Comparison of ENCODE assay signal across 8 cellular contexts in the genomic region with DNA sequence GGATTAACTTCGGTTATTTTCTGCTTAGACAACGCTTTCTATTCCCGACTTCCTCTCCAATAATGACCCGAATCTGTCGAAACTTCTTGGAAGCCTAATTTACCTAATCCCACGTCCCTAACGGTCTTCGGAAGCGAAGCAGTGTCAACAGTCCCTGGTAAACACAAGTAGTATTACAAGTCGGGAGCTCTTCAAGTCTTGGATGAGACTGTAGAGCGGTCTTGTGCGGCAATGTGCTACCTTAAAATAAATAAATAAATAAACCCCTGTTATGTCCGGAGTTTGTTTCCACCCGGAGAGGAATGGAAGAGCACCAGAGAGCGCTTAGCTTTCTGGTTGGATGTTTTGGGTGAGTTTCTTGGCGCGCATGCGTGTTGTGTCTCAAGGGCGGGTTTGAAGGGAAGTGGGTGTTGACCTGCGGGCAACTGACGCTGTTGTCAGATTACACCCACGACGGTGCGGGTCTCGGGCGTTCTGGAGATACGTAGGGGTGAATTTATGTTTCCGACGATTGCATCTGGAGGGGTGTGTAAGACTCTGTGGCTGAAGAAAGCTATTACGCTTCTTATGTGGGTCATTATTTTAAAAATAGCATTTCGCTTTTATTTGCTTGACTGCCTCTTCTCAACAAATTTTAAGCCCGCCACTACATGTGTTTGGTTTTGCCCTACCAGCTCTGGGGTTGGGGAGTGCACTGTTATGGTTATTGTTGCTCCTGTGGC. TPM values are rescaled to one million over a fixed set of nuclear protein-coding genes. Genes with fewer than 3 reads are reported as not detected.
DNase-seq lines count a peak whose midpoint lies in the region; ATAC-seq and TF ChIP-seq lines count a peak whose summit lies in the region.

A gene (plus strand): TSS at position 431 of the 722 bp plus-strand sequence. CDS start 546 bp downstream, outside the sequence.
A gene with protein sequence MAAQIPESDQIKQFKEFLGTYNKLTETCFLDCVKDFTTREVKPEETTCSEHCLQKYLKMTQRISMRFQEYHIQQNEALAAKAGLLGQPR (minus strand): TSS at position 243 of the 722 bp plus-strand sequence. CDS start 15,586 bp downstream, outside the sequence.

- under 1% methylated on average over 32 of the region's 32 CpGs for WGBS in liver

- TF ChIP-seq CTCF in CD14-positive monocyte (IDR thresholded peaks at IDR 0.05) (no peak), dorsolateral prefrontal cortex (IDR thresholded peaks at IDR 0.05 in 54 of 56, conservative IDR thresholded peaks at IDR 0.05 in 2 of 56; ENCODE audit: low read depth in 1 of 56, partially characterized antibody in 56 of 56) (peak in 21 of 56 donors; percentile 4 to 45 (median 15)), liver (IDR thresholded peaks at IDR 0.05; ENCODE audit: low read depth, low read length, missing input control) (no peak)

- H3K4me3 Mint-ChIP-seq in CD14-positive monocyte = peak within 1 kb of the TSS; percentile 87 to 96

- H3K36me3 Mint-ChIP-seq in CD14-positive monocyte = peaks cover 17 to 18% of the 10 kb centered on the region in 2 donors

- intact Hi-C loops in CD14-positive monocyte (cut with micrococcal nuclease) = loop anchor here (10.0 kb wide), 2 partner anchors 133 to 183 kb away; a partner anchor contains a TSS
- intact Hi-C loops in dorsolateral prefrontal cortex (cut with DNase I) = loop anchor here (2.0 to 5.0 kb wide), 2 partner anchors 129 to 185 kb away; a partner anchor contains a TSS

- H3K27me3 ChIP-seq in dorsolateral prefrontal cortex (no peaks in the 10 kb centered on the region), liver (ENCODE audit: control insufficient read depth in 4 of 4, insufficient read depth in 4 of 4, low read length in 3 of 4) (no peaks in the 10 kb centered on the region)

- H3K4me1 ChIP-seq in liver (ENCODE audit: control insufficient read depth in 4 of 4, insufficient read depth in 4 of 4, low read length in 3 of 4) = peaks cover 3 to 21% (median 14%) of the 10 kb centered on the region in 4 donors

- peak within 1 kb of the TSS; percentile 95 to 99 (median 98) for H3K27ac Mint-ChIP-seq in CD14-positive monocyte

- no peaks in the 10 kb centered on the region for H3K27me3 Mint-ChIP-seq in CD14-positive monocyte (ENCODE audit: low read depth in 3 of 3)

- H3K9me3 Mint-ChIP-seq in CD14-positive monocyte = no peaks in the 10 kb centered on the region

- peak; percentile 87 for ATAC-seq in GM19397 (IDR thresholded peaks at IDR 0.05; ENCODE audit: unreplicated experiment)
- peak; percentile 82 for ATAC-seq in HG03571 (IDR thresholded peaks at IDR 0.05; ENCODE audit: unreplicated experiment)

- H3K4me3 ChIP-seq in dorsolateral prefrontal cortex = peak within 1 kb of the TSS; percentile 62 to 99 (median 88)
- H3K4me3 ChIP-seq in liver (ENCODE audit: low read depth in 1 of 3, low read length in 3 of 3) = peak within 1 kb of the TSS; percentile 67 to 100 (median 96)

- H3K27ac ChIP-seq in dorsolateral prefrontal cortex = peak within 1 kb of the TSS; percentile 66 to 99 (median 96)
- peak within 1 kb of the TSS; percentile 87 to 97 for H3K27ac ChIP-seq in liver (ENCODE audit: low read depth in 1 of 2, low read length in 2 of 2)

- H3K4me1 Mint-ChIP-seq in CD14-positive monocyte = peaks cover 16% of the 10 kb centered on the region

- TF ChIP-seq RAD21 in liver (IDR thresholded peaks at IDR 0.05) = peak in 1 of 2 donors; percentile 11

- H3K9me3 ChIP-seq in liver (ENCODE audit: control insufficient read depth in 4 of 4, low read length in 3 of 4) = no peaks in the 10 kb centered on the region

- H3K36me3 ChIP-seq in liver (ENCODE audit: control insufficient read depth in 4 of 4, insufficient read depth in 3 of 4, low read depth in 1 of 4, low read length in 3 of 4) = peaks cover 0 to 9% (median 2%) of the 10 kb centered on the region in 4 donors

- peak within 1 kb of the TSS; percentile 79 to 100 for H3K9ac ChIP-seq in liver (ENCODE audit: low read depth in 1 of 2, low read length in 2 of 2)

- peak; percentile 98 for DNase-seq in CD14-positive monocyte (ENCODE audit: low spot score)
- DNase-seq in NCI-H82 (lab: John Stamatoyannopoulos, UW) = peak; percentile 99
- peak; percentile 94 to 96 for DNase-seq in activated CD4-positive, alpha-beta T cell treated with anti-CD3 and anti-CD28 coated beads, Interleukin-2, amount 50 U/mL, for 48 hours
- DNase-seq in dorsolateral prefrontal cortex = peak; percentile 83 to 94 (median 92)
- peak; percentile 97 for DNase-seq in stimulated activated CD4-positive, alpha-beta T cell treated with anti-CD3 and anti-CD28 coated beads, Interleukin-4, amount 100 ng/mL, for 24 hours

TF ChIP-seq in liver, 16 proteins besides CTCF, POLR2A, EP300 and RAD21:
- no peak for TF ChIP-seq HNF4G (IDR thresholded peaks at IDR 0.05)
- TF ChIP-seq JUND (IDR thresholded peaks at IDR 0.05) = peak in 1 of 2 donors; percentile 50
- TF ChIP-seq, protein P1, sequence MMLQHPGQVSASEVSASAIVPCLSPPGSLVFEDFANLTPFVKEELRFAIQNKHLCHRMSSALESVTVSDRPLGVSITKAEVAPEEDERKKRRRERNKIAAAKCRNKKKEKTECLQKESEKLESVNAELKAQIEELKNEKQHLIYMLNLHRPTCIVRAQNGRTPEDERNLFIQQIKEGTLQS (IDR thresholded peaks at IDR 0.05) = no peak
- TF ChIP-seq NR2F2 (IDR thresholded peaks at IDR 0.05) = peak; percentile 72
- TF ChIP-seq, protein P2, sequence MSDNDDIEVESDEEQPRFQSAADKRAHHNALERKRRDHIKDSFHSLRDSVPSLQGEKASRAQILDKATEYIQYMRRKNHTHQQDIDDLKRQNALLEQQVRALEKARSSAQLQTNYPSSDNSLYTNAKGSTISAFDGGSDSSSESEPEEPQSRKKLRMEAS (IDR thresholded peaks at IDR 0.05) = peak; percentile 91
- TF ChIP-seq FOXA2 (IDR thresholded peaks at IDR 0.05) = no peak
- TF ChIP-seq, protein P3, sequence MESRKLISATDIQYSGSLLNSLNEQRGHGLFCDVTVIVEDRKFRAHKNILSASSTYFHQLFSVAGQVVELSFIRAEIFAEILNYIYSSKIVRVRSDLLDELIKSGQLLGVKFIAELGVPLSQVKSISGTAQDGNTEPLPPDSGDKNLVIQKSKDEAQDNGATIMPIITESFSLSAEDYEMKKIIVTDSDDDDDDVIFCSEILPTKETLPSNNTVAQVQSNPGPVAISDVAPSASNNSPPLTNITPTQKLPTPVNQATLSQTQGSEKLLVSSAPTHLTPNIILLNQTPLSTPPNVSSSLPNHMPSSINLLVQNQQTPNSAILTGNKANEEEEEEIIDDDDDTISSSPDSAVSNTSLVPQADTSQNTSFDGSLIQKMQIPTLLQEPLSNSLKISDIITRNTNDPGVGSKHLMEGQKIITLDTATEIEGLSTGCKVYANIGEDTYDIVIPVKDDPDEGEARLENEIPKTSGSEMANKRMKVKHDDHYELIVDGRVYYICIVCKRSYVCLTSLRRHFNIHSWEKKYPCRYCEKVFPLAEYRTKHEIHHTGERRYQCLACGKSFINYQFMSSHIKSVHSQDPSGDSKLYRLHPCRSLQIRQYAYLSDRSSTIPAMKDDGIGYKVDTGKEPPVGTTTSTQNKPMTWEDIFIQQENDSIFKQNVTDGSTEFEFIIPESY (IDR thresholded peaks at IDR 0.05) = peak; percentile 85
- TF ChIP-seq TAF1 (conservative IDR thresholded peaks at IDR 0.05) = peak; percentile 59
- TF ChIP-seq, protein P4, sequence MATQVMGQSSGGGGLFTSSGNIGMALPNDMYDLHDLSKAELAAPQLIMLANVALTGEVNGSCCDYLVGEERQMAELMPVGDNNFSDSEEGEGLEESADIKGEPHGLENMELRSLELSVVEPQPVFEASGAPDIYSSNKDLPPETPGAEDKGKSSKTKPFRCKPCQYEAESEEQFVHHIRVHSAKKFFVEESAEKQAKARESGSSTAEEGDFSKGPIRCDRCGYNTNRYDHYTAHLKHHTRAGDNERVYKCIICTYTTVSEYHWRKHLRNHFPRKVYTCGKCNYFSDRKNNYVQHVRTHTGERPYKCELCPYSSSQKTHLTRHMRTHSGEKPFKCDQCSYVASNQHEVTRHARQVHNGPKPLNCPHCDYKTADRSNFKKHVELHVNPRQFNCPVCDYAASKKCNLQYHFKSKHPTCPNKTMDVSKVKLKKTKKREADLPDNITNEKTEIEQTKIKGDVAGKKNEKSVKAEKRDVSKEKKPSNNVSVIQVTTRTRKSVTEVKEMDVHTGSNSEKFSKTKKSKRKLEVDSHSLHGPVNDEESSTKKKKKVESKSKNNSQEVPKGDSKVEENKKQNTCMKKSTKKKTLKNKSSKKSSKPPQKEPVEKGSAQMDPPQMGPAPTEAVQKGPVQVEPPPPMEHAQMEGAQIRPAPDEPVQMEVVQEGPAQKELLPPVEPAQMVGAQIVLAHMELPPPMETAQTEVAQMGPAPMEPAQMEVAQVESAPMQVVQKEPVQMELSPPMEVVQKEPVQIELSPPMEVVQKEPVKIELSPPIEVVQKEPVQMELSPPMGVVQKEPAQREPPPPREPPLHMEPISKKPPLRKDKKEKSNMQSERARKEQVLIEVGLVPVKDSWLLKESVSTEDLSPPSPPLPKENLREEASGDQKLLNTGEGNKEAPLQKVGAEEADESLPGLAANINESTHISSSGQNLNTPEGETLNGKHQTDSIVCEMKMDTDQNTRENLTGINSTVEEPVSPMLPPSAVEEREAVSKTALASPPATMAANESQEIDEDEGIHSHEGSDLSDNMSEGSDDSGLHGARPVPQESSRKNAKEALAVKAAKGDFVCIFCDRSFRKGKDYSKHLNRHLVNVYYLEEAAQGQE (IDR thresholded peaks at IDR 0.05) = peak; percentile 54
- peak in 1 of 2 donors; percentile 39 for TF ChIP-seq HNF4A (conservative IDR thresholded peaks at IDR 0.05)
- peak; percentile 74 to 82 for TF ChIP-seq EGR1 (IDR thresholded peaks at IDR 0.05; ENCODE audit: low read depth in 2 of 2)
- TF ChIP-seq YY1 (IDR thresholded peaks at IDR 0.05) = peak; percentile 85
- no peak for TF ChIP-seq FOXA1 (IDR thresholded peaks at IDR 0.05)
- TF ChIP-seq RXRA (IDR thresholded peaks at IDR 0.05) = peak; percentile 39 to 49
- TF ChIP-seq SP1 (IDR thresholded peaks at IDR 0.05) = peak; percentile 73
- peak; percentile 87 to 91 for TF ChIP-seq GABPA (IDR thresholded peaks at IDR 0.05 in 1 of 2, conservative IDR thresholded peaks at IDR 0.05 in 1 of 2)
TF ChIP-seq in liver: peak in this region for 12.

RNA-seq across cellular contexts. Expression of the first gene that starts in this region (rescaled TPM):
- polyA plus RNA-seq in CD14-positive monocyte (1 to 10 TPM; 3.4 to 7.5 TPM), liver (1 to 10 TPM; 3.6 to 5.8 TPM)
- total RNA-seq in dorsolateral prefrontal cortex (10 to 100 TPM; 18.8 to 46.5 (median 25.8) TPM), liver (10 to 100 TPM in 1 of 2 donors, 1 to 10 TPM in 1; 9.9 to 18.2 TPM)

RNA-seq across cellular contexts. Expression of the second gene that starts in this region (rescaled TPM):
- polyA plus RNA-seq in CD14-positive monocyte = 10 to 100 TPM; 26.2 to 29.9 TPM
- 10 to 100 TPM; 16.1 to 43.0 (median 30.2) TPM for total RNA-seq in dorsolateral prefrontal cortex
- total RNA-seq in liver = 10 to 100 TPM in 1 of 2 donors, 1 to 10 TPM in 1; 8.4 to 14.5 TPM
- polyA plus RNA-seq in liver = 10 to 100 TPM; 20.2 to 38.1 TPM

Comparison
In these comparisons a context has a peak if more than half of its experiments do, and no peak if none do; other contexts are left out.
1. Peak in every context shown above with its lines: DNase-seq, ATAC-seq, H3K4me3 ChIP-seq and H3K27ac ChIP-seq.